Comparison of ENCODE assay signal across 20 cellular contexts in genomic region chr1:111439461-111440351, GRCh38. TPM values are rescaled to one million over a fixed set of nuclear protein-coding genes. Genes with fewer than 3 reads are reported as not detected.
DNase-seq lines count a peak whose midpoint lies in the region; ATAC-seq lines count a peak whose summit lies in the region.
"Had no signal": no experiment of that assay in that cellular context is flagged by ENCODE, and none has a peak within 500 bp of the region (broad histone marks: within the 10 kb centered on the region; RNA-seq: fewer than 3 reads in every experiment).

No MANE protein-coding gene starts in this region.

- no peak for ATAC-seq in activated T-cell treated with anti-CD3 and anti-CD28 coated beads, Interleukin-2, amount 50 U/mL, for 72 hours (replicated peaks in 1 of 2)
- ATAC-seq in T-cell (replicated peaks in 1 of 4) (no peak), GM21825 (IDR thresholded peaks at IDR 0.05; ENCODE audit: unreplicated experiment) (no peak)
- no peak for ATAC-seq in central memory CD8-positive, alpha-beta T cell (replicated peaks; ENCODE audit: extremely low read depth, poor library complexity, severe bottlenecking)
- ATAC-seq in stimulated activated memory B cell treated with anti-CD40 and anti-IgM and Interleukin-4, amounts not matched to agents 10 μg/mL and 1 μg/mL and 100 μg/mL, for 72 hours, result no peak
- ATAC-seq: PC-3 had no signal

- no peaks in the 10 kb centered on the region for H3K9me3 Mint-ChIP-seq in activated T-cell treated with anti-CD3 and anti-CD28 coated beads, Interleukin-2, amount 50 U/mL, for 72 hours
- H3K9me3 Mint-ChIP-seq in T-cell, result no peaks in the 10 kb centered on the region
- H3K9me3 Mint-ChIP-seq in central memory CD8-positive, alpha-beta T cell, result no peaks in the 10 kb centered on the region
- H3K9me3 Mint-ChIP-seq in stimulated activated memory B cell treated with anti-CD40 and anti-IgM and Interleukin-4, amounts not matched to agents 10 μg/mL and 1 μg/mL and 100 μg/mL, for 72 hours, result no peaks in the 10 kb centered on the region
- H3K9me3 Mint-ChIP-seq: CD14-positive monocyte had no signal

- POLR2A ChIA-PET in T-cell (lab: Charles Lee), result no interaction called here

- H3K27me3 Mint-ChIP-seq in activated T-cell treated with anti-CD3 and anti-CD28 coated beads, Interleukin-2, amount 50 U/mL, for 72 hours (ENCODE audit: low read depth), result no peaks in the 10 kb centered on the region
- H3K27me3 Mint-ChIP-seq in T-cell, result no peaks in the 10 kb centered on the region
- H3K27me3 Mint-ChIP-seq in central memory CD8-positive, alpha-beta T cell, result no peaks in the 10 kb centered on the region
- no peaks in the 10 kb centered on the region for H3K27me3 Mint-ChIP-seq in stimulated activated memory B cell treated with anti-CD40 and anti-IgM and Interleukin-4, amounts not matched to agents 10 μg/mL and 1 μg/mL and 100 μg/mL, for 72 hours

- peak overlapping the region; percentile 24 for H3K27ac Mint-ChIP-seq in activated T-cell treated with anti-CD3 and anti-CD28 coated beads, Interleukin-2, amount 50 U/mL, for 72 hours
- H3K27ac Mint-ChIP-seq in T-cell, result peak overlapping the region; percentile 17 to 57
- peak overlapping the region; percentile 47 for H3K27ac Mint-ChIP-seq in central memory CD8-positive, alpha-beta T cell (ENCODE audit: low read depth)
- peak overlapping the region; percentile 7 for H3K27ac Mint-ChIP-seq in stimulated activated memory B cell treated with anti-CD40 and anti-IgM and Interleukin-4, amounts not matched to agents 10 μg/mL and 1 μg/mL and 100 μg/mL, for 72 hours

- no peak for DNase-seq in activated T-cell treated with anti-CD3 and anti-CD28 coated beads, Interleukin-2, amount 50 U/mL, for 72 hours
- DNase-seq in activated T-cell treated with anti-CD3 and anti-CD28 coated beads, Interleukin-2, amount 50 U/mL, for 48 hours, result no peak
- DNase-seq in T-cell (no peak), ureter (ENCODE audit: low spot score) (no peak), RKO (ENCODE audit: low spot score) (no peak)
- DNase-seq in central memory CD8-positive, alpha-beta T cell (ENCODE audit: low spot score in 2 of 2), result no peak
- DNase-seq: DMS79 treated with DMSO at 0.1 percent for 48 hours, HCEC 1CT, MG63, NCI-H1092 treated with DMSO at 0.1 percent for 48 hours, NCI-H1694, NCI-H2107, NCI-H345, NCI-H526 treated with DMSO at 0.1 percent for 48 hours, PC-3 had no signal

- no peak overlapping the region for H3K4me3 Mint-ChIP-seq in activated T-cell treated with anti-CD3 and anti-CD28 coated beads, Interleukin-2, amount 50 U/mL, for 72 hours
- H3K4me3 Mint-ChIP-seq in T-cell, result no peak overlapping the region
- no peak overlapping the region for H3K4me3 Mint-ChIP-seq in central memory CD8-positive, alpha-beta T cell
- H3K4me3 Mint-ChIP-seq in stimulated activated memory B cell treated with anti-CD40 and anti-IgM and Interleukin-4, amounts not matched to agents 10 μg/mL and 1 μg/mL and 100 μg/mL, for 72 hours, result no peak overlapping the region
- H3K4me3 Mint-ChIP-seq: CD14-positive monocyte had no signal

- H3K36me3 Mint-ChIP-seq in activated T-cell treated with anti-CD3 and anti-CD28 coated beads, Interleukin-2, amount 50 U/mL, for 72 hours (ENCODE audit: insufficient read depth in 2 of 2), result peaks cover 4 to 32% of the 10 kb centered on the region in 2 donors
- H3K36me3 Mint-ChIP-seq in T-cell, result peaks cover 44% of the 10 kb centered on the region
- H3K36me3 Mint-ChIP-seq in central memory CD8-positive, alpha-beta T cell (ENCODE audit: insufficient read depth), result peaks cover 37% of the 10 kb centered on the region
- H3K36me3 Mint-ChIP-seq in stimulated activated memory B cell treated with anti-CD40 and anti-IgM and Interleukin-4, amounts not matched to agents 10 μg/mL and 1 μg/mL and 100 μg/mL, for 72 hours, result peaks cover 52% of the 10 kb centered on the region

- CTCF ChIA-PET in T-cell (lab: Charles Lee), result interaction anchor here in 1 of 2 donors (0.8 kb wide), 1 partner anchor 330 kb away, joined by 3 read pairs; no protein-coding TSS in a partner anchor

- H3K4me1 Mint-ChIP-seq in activated T-cell treated with anti-CD3 and anti-CD28 coated beads, Interleukin-2, amount 50 U/mL, for 72 hours (ENCODE audit: low read depth), result peaks cover 36% of the 10 kb centered on the region
- H3K4me1 Mint-ChIP-seq in T-cell, result peaks cover 21 to 28% (median 25%) of the 10 kb centered on the region in 3 donors
- peaks cover 11% of the 10 kb centered on the region for H3K4me1 Mint-ChIP-seq in central memory CD8-positive, alpha-beta T cell
- H3K4me1 Mint-ChIP-seq in stimulated activated memory B cell treated with anti-CD40 and anti-IgM and Interleukin-4, amounts not matched to agents 10 μg/mL and 1 μg/mL and 100 μg/mL, for 72 hours, result peaks cover 21% of the 10 kb centered on the region

RNA-seq across cellular contexts. Expression of gene WDR77, which starts 9.3 kb away (rescaled TPM):
- 10 to 100 TPM; 15.7 to 21.5 TPM for total RNA-seq in activated T-cell treated with anti-CD3 and anti-CD28 coated beads, Interleukin-2, amount 50 U/mL, for 72 hours
- 10 to 100 TPM; 22.5 to 40.1 (median 33.1) TPM for total RNA-seq in T-cell
- 54.6 TPM for total RNA-seq in ureter

RNA-seq across cellular contexts. Expression of gene ATP5PB, which starts 9.6 kb away (rescaled TPM):
- total RNA-seq in activated T-cell treated with anti-CD3 and anti-CD28 coated beads, Interleukin-2, amount 50 U/mL, for 72 hours, result 100 to 1,000 TPM; 203 to 245 TPM
- 100 to 1,000 TPM in 3 of 5 donors, 10 to 100 TPM in 2; 88.1 to 129 (median 118) TPM for total RNA-seq in T-cell
- 265 TPM for total RNA-seq in ureter

RNA-seq across cellular contexts. Expression of gene OVGP1, which starts 12.2 kb away (rescaled TPM):
- 1 to 10 TPM; 5.1 to 7.2 TPM for total RNA-seq in activated T-cell treated with anti-CD3 and anti-CD28 coated beads, Interleukin-2, amount 50 U/mL, for 72 hours
- total RNA-seq in T-cell (10 to 100 TPM in 2 of 5 donors, 1 to 10 TPM in 3; 4.7 to 11.6 (median 8.6) TPM), ureter (4.3 TPM)
- total RNA-seq: A172 had no signal

RNA-seq across cellular contexts. Expression of gene C1orf162, which starts 34.1 kb away (rescaled TPM):
- total RNA-seq in activated T-cell treated with anti-CD3 and anti-CD28 coated beads, Interleukin-2, amount 50 U/mL, for 72 hours, result 10 to 100 TPM; 11.4 to 11.7 TPM
- total RNA-seq in T-cell (10 to 100 TPM; 42.9 to 55.1 (median 46.1) TPM), ureter (13.2 TPM)
- total RNA-seq: A172, SK-MEL-5 had no signal
